ENCODE assay signal across 1 cellular context in genomic region chr5:66814146-66814991, GRCh38.
TF ChIP-seq lines count a peak whose summit lies in the region.

No MANE protein-coding gene starts in this region.

TF ChIP-seq in IMR-90, 13 proteins besides CTCF, POLR2A, EP300 and RAD21 (continued from another document):
- TF ChIP-seq ELK1 (IDR thresholded peaks at IDR 0.05; ENCODE audit: borderline replicate concordance, low read depth, low read length) (no peak), SMC3 (IDR thresholded peaks at IDR 0.05; ENCODE audit: low read depth, low read length) (peak; percentile 81)
